10 cellular contexts compared by ENCODE assay signal in genomic region chr12:131912526-131913274, GRCh38. TPM values are rescaled to one million over a fixed set of nuclear protein-coding genes. Genes with fewer than 3 reads are reported as not detected.
A peak's percentile ranks its signal among the peaks of the same experiment; 100 is the strongest.
DNase-seq lines count a peak whose midpoint lies in the region; ATAC-seq and TF ChIP-seq lines count a peak whose summit lies in the region.
"Had no signal": no experiment of that assay in that cellular context is flagged by ENCODE, and none has a peak within 500 bp of the region (broad histone marks: within the 10 kb centered on the region; RNA-seq: fewer than 3 reads in every experiment).

No MANE protein-coding gene starts in this region.

- H3K4me3 ChIP-seq in SJSA1 (no peak overlapping the region), fibroblast of the aortic adventitia (ENCODE audit: low read depth, low read length) (no peak overlapping the region), prostate gland (no peak overlapping the region)
- H3K4me3 ChIP-seq: esophagus squamous epithelium, Peyer's patch had no signal

- H3K27ac ChIP-seq in SJSA1: no peak overlapping the region
- no peak overlapping the region for H3K27ac ChIP-seq in prostate gland
- H3K27ac ChIP-seq: Peyer's patch had no signal

- TF ChIP-seq CTCF in fibroblast of the aortic adventitia (IDR thresholded peaks at IDR 0.05; ENCODE audit: insufficient read depth, low read length) (no peak), prostate gland (IDR thresholded peaks at IDR 0.05) (no peak)

- peaks cover 22% of the 10 kb centered on the region for H3K4me1 ChIP-seq in SJSA1 (replicated peaks)
- H3K4me1 ChIP-seq in prostate gland (replicated peaks): no peaks in the 10 kb centered on the region

- ATAC-seq in GM18909 (IDR thresholded peaks at IDR 0.05; ENCODE audit: poor library complexity, unreplicated experiment) (no peak), GM21825 (IDR thresholded peaks at IDR 0.05; ENCODE audit: unreplicated experiment) (no peak)

- TF ChIP-seq POLR2A in prostate gland (IDR thresholded peaks at IDR 0.05): no peak

- 64% methylated on average over 19 of the region's 20 CpGs for WGBS in prostate gland

- H3K27me3 ChIP-seq in SJSA1 (replicated peaks): no peaks in the 10 kb centered on the region
- no peaks in the 10 kb centered on the region for H3K27me3 ChIP-seq in prostate gland (replicated peaks; ENCODE audit: insufficient read depth)
- H3K27me3 ChIP-seq: esophagus squamous epithelium, Peyer's patch had no signal

- intact Hi-C loops in prostate gland (cut with DNase I): no loop called here

- peak; percentile 67 for DNase-seq in G401 (ENCODE audit: low spot score)
- peak; percentile 74 to 94 for DNase-seq in SJSA1 (ENCODE audit: low read depth in 1 of 2, low spot score in 2 of 2)
- peak; percentile 76 for DNase-seq in fibroblast of the aortic adventitia (ENCODE audit: low read depth)
- DNase-seq in prostate gland (ENCODE audit: low spot score): peak; percentile 50
- no peak for DNase-seq in stimulated activated naive CD4-positive, alpha-beta T cell (lab: John Stamatoyannopoulos, UW)
- no peak for DNase-seq in NCI-H748 treated with DMSO at 0.1 percent for 48 hours (lab: John Stamatoyannopoulos, UW)
- DNase-seq: esophagus squamous epithelium had no signal

- H3K36me3 ChIP-seq in SJSA1 (peaks cover 60% of the 10 kb centered on the region), prostate gland (peaks cover 32 to 53% of the 10 kb centered on the region in 2 donors)

- H3K9me3 ChIP-seq in SJSA1 (replicated peaks) (no peaks in the 10 kb centered on the region), prostate gland (no peaks in the 10 kb centered on the region)
- H3K9me3 ChIP-seq: esophagus squamous epithelium, Peyer's patch had no signal

- in situ Hi-C loops in G401 (cut with HindIII; ENCODE audit: low sequenced_read_pairs): no loop called here

RNA-seq across cellular contexts. Expression of gene PUS1, which starts 16.4 kb away (rescaled TPM):
- 44.6 and 61.3 TPM in 2 replicates for total RNA-seq in G401 (2014; rRNA removed; shearing (Covaris generic))
- 7.0 and 14.3 TPM in 2 replicates for total RNA-seq in SJSA1 (2014; rRNA removed; shearing (Covaris generic))
- total RNA-seq in fibroblast of the aortic adventitia (ENCODE audit: low replicate concordance) (4.3 and 9.3 TPM in 2 replicates), prostate gland (10 to 100 TPM; 17.4 to 17.8 TPM)

RNA-seq across cellular contexts. Expression of gene ULK1, which starts 18.3 kb away (rescaled TPM):
- total RNA-seq in G401 (2014; rRNA removed; shearing (Covaris generic)): 2.3 and 11.1 TPM in 2 replicates
- 1.5 and 2.9 TPM in 2 replicates for total RNA-seq in SJSA1 (2014; rRNA removed; shearing (Covaris generic))
- total RNA-seq in fibroblast of the aortic adventitia (ENCODE audit: low replicate concordance) (9.1 and 21.2 TPM in 2 replicates), prostate gland (10 to 100 TPM; 26.2 to 62.5 TPM)

RNA-seq across cellular contexts. Expression of gene EP400, which starts 37.0 kb away (rescaled TPM):
- total RNA-seq in G401 (2014; rRNA removed; shearing (Covaris generic)): 5.2 and 5.5 TPM in 2 replicates
- total RNA-seq in SJSA1 (2014; rRNA removed; shearing (Covaris generic)): 9.7 and 10.3 TPM in 2 replicates
- 11.4 and 14.7 TPM in 2 replicates for total RNA-seq in fibroblast of the aortic adventitia (ENCODE audit: low replicate concordance)
- 10 to 100 TPM; 22.3 to 46.2 TPM for total RNA-seq in prostate gland

Comparison
In these comparisons a context has a peak if more than half of its experiments do, and no peak if none do; other contexts are left out.
1. DNase-seq: peak in G401 (single experiment), SJSA1 (2 of 2), fibroblast of the aortic adventitia (single experiment) and prostate gland (single experiment); none in stimulated activated naive CD4-positive, alpha-beta T cell (0 of 6) and NCI-H748 treated with DMSO at 0.1 percent for 48 hours (single experiment).